11 cellular contexts compared by ENCODE assay signal in genomic region chr5:174608631-174609097, GRCh38.
A peak's percentile ranks its signal among the peaks of the same experiment; 100 is the strongest.
DNase-seq lines count a peak whose midpoint lies in the region; ATAC-seq, FAIRE-seq and TF ChIP-seq lines count a peak whose summit lies in the region.
"Had no signal": no experiment of that assay in that cellular context is flagged by ENCODE, and none has a peak within 500 bp of the region (broad histone marks: within the 10 kb centered on the region; RNA-seq: fewer than 3 reads in every experiment).

No MANE protein-coding gene starts in this region.

- no peak overlapping the region for H2AFZ ChIP-seq in K562 (ENCODE audit: low read depth, low read length)

- H3K4me1 ChIP-seq in A549 (peaks cover 16% of the 10 kb centered on the region), K562 (replicated peaks in 1 of 2; ENCODE audit: control insufficient read depth in 2 of 2, insufficient read depth in 2 of 2, low read length in 2 of 2) (no peaks in the 10 kb centered on the region; a peak in 1 of 5 replicates), mucosa of descending colon (ENCODE audit: low read depth) (no peaks in the 10 kb centered on the region)
- H3K4me1 ChIP-seq in CD8-positive, alpha-beta memory T cell (ENCODE audit: insufficient read depth, low read length) = no peaks in the 10 kb centered on the region

- H3K9me1 ChIP-seq in K562 (ENCODE audit: control insufficient read depth, insufficient read depth, low read length) = no peaks in the 10 kb centered on the region

- no TSS peak for BruUV-seq in K562 (replicated peaks; lab: Mats Ljungman, UMichigan)

- no peak overlapping the region for H3K27ac Mint-ChIP-seq in CD8-positive, alpha-beta memory T cell
- H3K27ac Mint-ChIP-seq: brain had no signal

- TF ChIP-seq CTCF in A549 (IDR thresholded peaks at IDR 0.05) (no peak), K562 (IDR thresholded peaks at IDR 0.05 in 2 of 3, conservative IDR thresholded peaks at IDR 0.05 in 1 of 3; ENCODE audit: insufficient read depth in 2 of 3, low read depth in 1 of 3, low read length in 3 of 3) (no peak), mucosa of descending colon (IDR thresholded peaks at IDR 0.05) (no peak)

- no peak for TF ChIP-seq EP300 in A549 (IDR thresholded peaks at IDR 0.05)
- no peak for TF ChIP-seq EP300 in K562 (IDR thresholded peaks at IDR 0.05; ENCODE audit: low read length)

- peaks cover 0 to 1% of the 10 kb centered on the region in 2 donors for H3K27me3 Mint-ChIP-seq in CD8-positive, alpha-beta memory T cell

- DNase-seq in A549 (ENCODE audit: low read depth in 1 of 2, low spot score in 1 of 2) (no peak), M059J (ENCODE audit: low read depth) (peak; percentile 98), K562 (ENCODE audit: extremely low read depth in 1 of 4, low spot score in 3 of 4) (no peak), mucosa of descending colon (peak; percentile 10 to 56 (median 37)), NCI-H2227 treated with DMSO at 0.1 percent for 48 hours (lab: John Stamatoyannopoulos, UW) (no peak)
- no peak for DNase-seq in CD8-positive, alpha-beta memory T cell
- DNase-seq: T-helper 9 cell had no signal

- H3K36me3 ChIP-seq in K562 (ENCODE audit: control insufficient read depth, insufficient read depth, low read length) (no peaks in the 10 kb centered on the region), mucosa of descending colon (ENCODE audit: low read depth) (no peaks in the 10 kb centered on the region)
- H3K36me3 ChIP-seq in CD8-positive, alpha-beta memory T cell (ENCODE audit: insufficient read depth, low read length) = no peaks in the 10 kb centered on the region

- no peak overlapping the region for H3K4me3 ChIP-seq in A549
- H3K4me3 ChIP-seq in K562 = no peak overlapping the region
- H3K4me3 ChIP-seq in mucosa of descending colon = no peak overlapping the region
- H3K4me3 ChIP-seq in CD8-positive, alpha-beta memory T cell (ENCODE audit: low read length) = no peak overlapping the region

- in situ Hi-C loops in K562 (cut with MboI) = no loop called here

- H3K4me3 Mint-ChIP-seq in CD8-positive, alpha-beta memory T cell = no peak overlapping the region
- H3K4me3 Mint-ChIP-seq: brain had no signal

- H3K36me3 Mint-ChIP-seq in CD8-positive, alpha-beta memory T cell = no peaks in the 10 kb centered on the region
- H3K36me3 Mint-ChIP-seq: brain had no signal

- H3K27ac ChIP-seq in A549 = peak overlapping the region in 1 of 2 experiments; percentile 45; a peak in 1 of 6 replicates
- H3K27ac ChIP-seq in K562 (ENCODE audit: extremely low read depth, low read depth, low read length) = no peak overlapping the region
- H3K27ac ChIP-seq in CD8-positive, alpha-beta memory T cell (ENCODE audit: low read depth, low read length) = no peak overlapping the region
- H3K27ac ChIP-seq: C4-2B had no signal

- ATAC-seq in A549 (peak; percentile 16 to 30; a peak in 2 of 6 replicates), K562 (no peak; the same call in 2 of the 3 replicates), mucosa of descending colon (peak; percentile 31), GM21360 (IDR thresholded peaks at IDR 0.05; ENCODE audit: unreplicated experiment) (no peak), GM18867 (IDR thresholded peaks at IDR 0.05; ENCODE audit: unreplicated experiment) (no peak)

- no peaks in the 10 kb centered on the region for H4K20me1 ChIP-seq in K562 (replicated peaks; ENCODE audit: control insufficient read depth, insufficient read depth, low read length)

- CTCF ChIA-PET in A549 (lab: Yijun Ruan, JAX) = interaction anchor here (0.6 to 0.8 kb wide), 2 partner anchors 13 to 130 kb away, joined by 3 to 4 read pairs; no protein-coding TSS in a partner anchor
- CTCF ChIA-PET in K562 (lab: Yijun Ruan, JAX; ENCODE audit: low intra/inter-chr PET ratio) = no interaction called here
- CTCF ChIA-PET in CD8-positive, alpha-beta memory T cell (lab: Charles Lee) = no interaction called here

- POLR2A ChIA-PET in A549 (lab: Yijun Ruan, JAX) = interaction anchor here (0.6 kb wide), 1 partner anchor 799 kb away, joined by 4 read pairs; no protein-coding TSS in a partner anchor
- POLR2A ChIA-PET in K562 (lab: Yijun Ruan, JAX) = no interaction called here
- POLR2A ChIA-PET in CD8-positive, alpha-beta memory T cell (lab: Charles Lee) = no interaction called here

- H3K4me1 Mint-ChIP-seq in CD8-positive, alpha-beta memory T cell = no peaks in the 10 kb centered on the region

- intact Hi-C loops in K562 (cut with micrococcal nuclease) (no loop called here), mucosa of descending colon (cut with DNase I, micrococcal nuclease) (no loop called here)

- TF ChIP-seq RAD21 in A549 (conservative IDR thresholded peaks at IDR 0.05 in 1 of 2, IDR thresholded peaks at IDR 0.05 in 1 of 2) (no peak), K562 (CRISPR knock-in tag; conservative IDR thresholded peaks at IDR 0.05 in 1 of 2, IDR thresholded peaks at IDR 0.05 in 1 of 2) (no peak)

- no peak overlapping the region for H3K9ac ChIP-seq in K562 (ENCODE audit: insufficient read depth in 1 of 2, low read depth in 2 of 2, low read length in 2 of 2)

- no peak overlapping the region for H3K4me2 ChIP-seq in A549
- H3K4me2 ChIP-seq in K562 (ENCODE audit: insufficient read depth, low read length) = no peak overlapping the region

- peaks cover 0 to 5% (median 0%) of the 10 kb centered on the region in 5 donors for H3K9me3 Mint-ChIP-seq in CD8-positive, alpha-beta memory T cell

- 0 out of 3 replicates have a peak, but pooled peaks cover 2% of the 10 kb centered on the region for H3K9me3 ChIP-seq in A549
- no peaks in the 10 kb centered on the region for H3K9me3 ChIP-seq in K562 (replicated peaks; ENCODE audit: control insufficient read depth, insufficient read depth, low read depth, low read length)
- no peaks in the 10 kb centered on the region for H3K9me3 ChIP-seq in mucosa of descending colon
- H3K9me3 ChIP-seq in CD8-positive, alpha-beta memory T cell (ENCODE audit: low read length) = no peaks in the 10 kb centered on the region

- WGBS in A549 (ENCODE audit: missing lambda C conversion rate) = 51% methylated on average over 14 of the region's 14 CpGs
- 3% methylated on average over 13 of the region's 14 CpGs for WGBS in K562 (ENCODE audit: insufficient coverage, low coverage, missing lambda C conversion rate)

- no peaks in the 10 kb centered on the region for H3K79me2 ChIP-seq in K562 (ENCODE audit: control insufficient read depth, insufficient read depth, low read length)

- H3K27me3 ChIP-seq in K562 (ENCODE audit: control insufficient read depth in 2 of 2, insufficient read depth in 2 of 2, low read length in 2 of 2) = peaks cover 14 to 43% of the 10 kb centered on the region in 2 experiments; a peak in 4 of 5 replicates
- no peaks in the 10 kb centered on the region for H3K27me3 ChIP-seq in CD8-positive, alpha-beta memory T cell (ENCODE audit: insufficient read depth, low read length, poor library complexity, severe bottlenecking)

- FAIRE-seq in A549 (lab: Jason Lieb, UNC) = no peak
- no peak for FAIRE-seq in K562 (lab: Jason Lieb, UNC)

- TF ChIP-seq POLR2A in A549 (IDR thresholded peaks at IDR 0.05; ENCODE audit: low read length) (no peak), K562 (conservative IDR thresholded peaks at IDR 0.05) (no peak)

TF ChIP-seq in A549, 52 proteins besides CTCF, POLR2A, EP300 and RAD21:
- TF ChIP-seq MAFK (IDR thresholded peaks at IDR 0.05; ENCODE audit: partially characterized antibody) (peak; percentile 97), HOXA7 (CRISPR knock-in tag; IDR thresholded peaks at IDR 0.05) (no peak), MYC (IDR thresholded peaks at IDR 0.05; ENCODE audit: borderline replicate concordance, low read length) (no peak), JUN (IDR thresholded peaks at IDR 0.05) (no peak), RARB (CRISPR knock-in tag; IDR thresholded peaks at IDR 0.05) (no peak), SREBF2 (IDR thresholded peaks at IDR 0.05) (no peak), ZSCAN20 (CRISPR knock-in tag; IDR thresholded peaks at IDR 0.05) (no peak), EHMT2 (IDR thresholded peaks at IDR 0.05; ENCODE audit: low read depth) (no peak)

TF ChIP-seq in K562, 482 proteins besides CTCF, POLR2A, EP300 and RAD21 (continues in another document):
- TF ChIP-seq MAFF (IDR thresholded peaks at IDR 0.05; ENCODE audit: low read length) (peak; percentile 82), ZNF436 (CRISPR knock-in tag; IDR thresholded peaks at IDR 0.05) (no peak), ZNF316 (IDR thresholded peaks at IDR 0.05) (peak; percentile 90), CHCHD3 (CRISPR knock-in tag; IDR thresholded peaks at IDR 0.05) (no peak), NFATC3 (IDR thresholded peaks at IDR 0.05) (no peak), FOSL1 (tag; conservative IDR thresholded peaks at IDR 0.05) (no peak), ZNF76 (CRISPR knock-in tag; IDR thresholded peaks at IDR 0.05; ENCODE audit: borderline replicate concordance) (no peak), U2AF1 (optimal IDR thresholded peaks at IDR 0.05; ENCODE audit: low read depth, low read length) (no peak), TAF7 (tag; IDR thresholded peaks at IDR 0.05) (no peak), C11orf30 (IDR thresholded peaks at IDR 0.05; ENCODE audit: low read depth) (peak; percentile 85), NCOA2 (IDR thresholded peaks at IDR 0.05; ENCODE audit: partially characterized antibody in 2 of 2) (no peak), RBM22 (IDR thresholded peaks at IDR 0.05; ENCODE audit: low read depth, low read length, poor library complexity, severe bottlenecking) (no peak)
- TF ChIP-seq, protein P1, sequence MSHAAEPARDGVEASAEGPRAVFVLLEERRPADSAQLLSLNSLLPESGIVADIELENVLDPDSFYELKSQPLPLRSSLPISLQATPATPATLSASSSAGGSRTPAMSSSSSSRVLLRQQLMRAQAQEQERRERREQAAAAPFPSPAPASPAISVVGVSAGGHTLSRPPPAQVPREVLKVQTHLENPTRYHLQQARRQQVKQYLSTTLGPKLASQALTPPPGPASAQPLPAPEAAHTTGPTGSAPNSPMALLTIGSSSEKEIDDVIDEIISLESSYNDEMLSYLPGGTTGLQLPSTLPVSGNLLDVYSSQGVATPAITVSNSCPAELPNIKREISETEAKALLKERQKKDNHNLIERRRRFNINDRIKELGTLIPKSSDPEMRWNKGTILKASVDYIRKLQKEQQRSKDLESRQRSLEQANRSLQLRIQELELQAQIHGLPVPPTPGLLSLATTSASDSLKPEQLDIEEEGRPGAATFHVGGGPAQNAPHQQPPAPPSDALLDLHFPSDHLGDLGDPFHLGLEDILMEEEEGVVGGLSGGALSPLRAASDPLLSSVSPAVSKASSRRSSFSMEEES (CRISPR knock-in tag; IDR thresholded peaks at IDR 0.05) = no peak
- TF ChIP-seq, protein P2, sequence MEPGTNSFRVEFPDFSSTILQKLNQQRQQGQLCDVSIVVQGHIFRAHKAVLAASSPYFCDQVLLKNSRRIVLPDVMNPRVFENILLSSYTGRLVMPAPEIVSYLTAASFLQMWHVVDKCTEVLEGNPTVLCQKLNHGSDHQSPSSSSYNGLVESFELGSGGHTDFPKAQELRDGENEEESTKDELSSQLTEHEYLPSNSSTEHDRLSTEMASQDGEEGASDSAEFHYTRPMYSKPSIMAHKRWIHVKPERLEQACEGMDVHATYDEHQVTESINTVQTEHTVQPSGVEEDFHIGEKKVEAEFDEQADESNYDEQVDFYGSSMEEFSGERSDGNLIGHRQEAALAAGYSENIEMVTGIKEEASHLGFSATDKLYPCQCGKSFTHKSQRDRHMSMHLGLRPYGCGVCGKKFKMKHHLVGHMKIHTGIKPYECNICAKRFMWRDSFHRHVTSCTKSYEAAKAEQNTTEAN (CRISPR knock-in tag; IDR thresholded peaks at IDR 0.05) = no peak

Comparison
In these comparisons a context has a peak if more than half of its experiments do, and no peak if none do; other contexts are left out.
1. ATAC-seq: peak in A549 (2 of 2) and mucosa of descending colon (single experiment); none in K562 (single experiment), GM21360 (single experiment) and GM18867 (single experiment).
2. DNase-seq: peak in M059J (single experiment) and mucosa of descending colon (3 of 3); none in A549 (0 of 2), K562 (0 of 4), NCI-H2227 treated with DMSO at 0.1 percent for 48 hours (single experiment) and CD8-positive, alpha-beta memory T cell (0 of 5).
3. Of the 35 proteins assayed by ChIP-seq in both K562 and A549: peak only in K562: none; only in A549: none; in both: MAFK; in neither: 34.